In genomic region chr18:43950062-43950461, GRCh38 we compare ENCODE assay signal across 3 cellular contexts.
"Had no signal": no experiment of that assay in that cellular context is flagged by ENCODE, and none has a peak within 500 bp of the region (broad histone marks: within the 10 kb centered on the region; RNA-seq: fewer than 3 reads in every experiment).

No MANE protein-coding gene starts in this region.

- ATAC-seq: GM12878 had no signal

- DNase-seq: GDM1, GF-D8 had no signal

- H3K4me3 ChIP-seq: GM12878 had no signal
